ENCODE assay signal across 1 cellular context in genomic region chr12:109713187-109713984, GRCh38.
TF ChIP-seq lines count a peak whose summit lies in the region.

FAM222A (plus strand) TSS chr12:109713825; CDS start chr12:109744147, 30,322 bp downstream.

TF ChIP-seq in HepG2, 621 proteins besides CTCF, POLR2A, EP300 and RAD21 (continued from another document and continues in another):
- TF ChIP-seq ZNF142 (CRISPR knock-in tag; IDR thresholded peaks at IDR 0.05) (no peak), ZNF678 (CRISPR knock-in tag; IDR thresholded peaks at IDR 0.05) (no peak), ZNF562 (CRISPR knock-in tag; IDR thresholded peaks at IDR 0.05; ENCODE audit: borderline replicate concordance) (no peak), ONECUT2 (CRISPR knock-in tag; IDR thresholded peaks at IDR 0.05) (no peak), ZBTB4 (CRISPR knock-in tag; IDR thresholded peaks at IDR 0.05; ENCODE audit: borderline replicate concordance) (no peak), PRDM15 (CRISPR knock-in tag; IDR thresholded peaks at IDR 0.05) (peak; percentile 16; the same call in 1 of the 2 replicates), ZNF160 (CRISPR knock-in tag; IDR thresholded peaks at IDR 0.05) (0 out of 2 replicates have a peak, but pooled peaks have one; percentile 24), ZBTB43 (CRISPR knock-in tag; conservative IDR thresholded peaks at IDR 0.05) (no peak), HHEX (CRISPR knock-in tag; IDR thresholded peaks at IDR 0.05) (no peak), JUND (CRISPR knock-in tag; IDR thresholded peaks at IDR 0.05) (no peak), SNAPC4 (CRISPR knock-in tag; IDR thresholded peaks at IDR 0.05) (no peak), ZSCAN12 (CRISPR knock-in tag; IDR thresholded peaks at IDR 0.05) (no peak), GATAD1 (CRISPR knock-in tag; IDR thresholded peaks at IDR 0.05) (no peak), NR3C1 (CRISPR knock-in tag; IDR thresholded peaks at IDR 0.05) (no peak), ZNF496 (CRISPR knock-in tag; IDR thresholded peaks at IDR 0.05; ENCODE audit: insufficient replicate concordance) (no peak), ZNF276 (CRISPR knock-in tag; IDR thresholded peaks at IDR 0.05; ENCODE audit: low read depth) (no peak), ZNF704 (CRISPR knock-in tag; IDR thresholded peaks at IDR 0.05; ENCODE audit: borderline replicate concordance) (no peak), EHMT2 (IDR thresholded peaks at IDR 0.05; ENCODE audit: borderline replicate concordance, low read depth, low read length) (no peak), ZNF597 (CRISPR knock-in tag; IDR thresholded peaks at IDR 0.05) (no peak), TRIM22 (IDR thresholded peaks at IDR 0.05) (no peak), CBX2 (IDR thresholded peaks at IDR 0.05; ENCODE audit: low read depth, low read length) (no peak), CBX2 (CRISPR knock-in tag; IDR thresholded peaks at IDR 0.05; ENCODE audit: low read depth) (no peak), SMARCC2 (IDR thresholded peaks at IDR 0.05) (no peak), ZFY (CRISPR knock-in tag; IDR thresholded peaks at IDR 0.05) (peak; percentile 41; the same call in 1 of the 2 replicates)
